Comparison of ENCODE assay signal across 6 cellular contexts in genomic region chr20:37619496-37619895, GRCh38.
"Had no signal": no experiment of that assay in that cellular context is flagged by ENCODE, and none has a peak within 500 bp of the region (broad histone marks: within the 10 kb centered on the region; RNA-seq: fewer than 3 reads in every experiment).

No MANE protein-coding gene starts in this region.

- DNase-seq: IMR-90, KBM-7, KG1 had no signal

- H3K9ac ChIP-seq: KMS-11 had no signal

- H3K27ac ChIP-seq: HL-60, KMS-11 had no signal

- H3K4me3 ChIP-seq: K562 had no signal

- ATAC-seq: K562 had no signal

- H3K4me2 ChIP-seq: KMS-11 had no signal

- FAIRE-seq: K562 had no signal
